11 cellular contexts compared by ENCODE assay signal in the genomic region with DNA sequence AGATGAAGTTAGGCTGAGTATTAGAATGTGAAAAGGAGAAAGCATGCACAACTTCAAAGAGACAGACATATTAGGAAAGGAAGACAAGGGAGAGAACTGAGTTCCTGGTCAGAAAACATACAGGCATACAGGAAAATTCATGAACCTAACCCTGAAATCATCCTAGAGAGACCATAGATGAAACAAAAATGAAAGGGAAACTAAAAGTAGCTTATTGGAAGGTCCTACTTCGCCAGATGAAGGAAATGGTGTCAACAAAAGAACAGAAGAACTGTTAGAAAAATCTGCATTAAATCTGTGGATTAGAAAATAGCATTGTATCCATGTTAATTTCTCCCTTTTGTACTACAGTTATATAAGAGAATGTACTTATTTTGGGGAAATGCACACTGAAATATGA.
DNase-seq lines count a peak whose midpoint lies in the region; ATAC-seq lines count a peak whose summit lies in the region.
"Had no signal": no experiment of that assay in that cellular context is flagged by ENCODE, and none has a peak within 500 bp of the region (broad histone marks: within the 10 kb centered on the region; RNA-seq: fewer than 3 reads in every experiment).

No MANE protein-coding gene starts in this region.

- H3K9ac ChIP-seq in duodenal mucosa (ENCODE audit: low read depth in 1 of 2, low read length in 2 of 2) = no peak overlapping the region

- H3K27ac Mint-ChIP-seq in CD8-positive, alpha-beta memory T cell = peak overlapping the region in 5 of 8 donors; percentile 3 to 72 (median 7)

- H3K4me3 ChIP-seq in CD8-positive, alpha-beta memory T cell (ENCODE audit: low read length) = peak overlapping the region; percentile 40
- peak overlapping the region; percentile 8 to 29 for H3K4me3 ChIP-seq in duodenal mucosa (ENCODE audit: low read depth in 1 of 2, low read length in 2 of 2)
- H3K4me3 ChIP-seq: SJCRH30, tibial nerve had no signal

- DNase-seq in CD8-positive, alpha-beta memory T cell = no peak
- DNase-seq in medulla oblongata (ENCODE audit: extremely low spot score) = no peak
- no peak for DNase-seq in T1000 (lab: John Stamatoyannopoulos, UW)
- no peak for DNase-seq in activated effector memory CD4-positive, alpha-beta T cell treated with Interleukin-2 at 50 U/mL for 16 hours
- no peak for DNase-seq in SW480 (ENCODE audit: low spot score)
- DNase-seq: hypothalamus, SJCRH30 had no signal

- peaks cover 0 to 3% (median 0%) of the 10 kb centered on the region in 3 donors for H3K36me3 Mint-ChIP-seq in CD8-positive, alpha-beta memory T cell

- no peaks in the 10 kb centered on the region for H3K4me1 ChIP-seq in CD8-positive, alpha-beta memory T cell (ENCODE audit: insufficient read depth, low read length)
- H3K4me1 ChIP-seq in duodenal mucosa (ENCODE audit: control insufficient read depth in 1 of 2, insufficient read depth in 2 of 2, low read length in 2 of 2) = peaks cover 0 to 3% of the 10 kb centered on the region in 2 donors
- H3K4me1 ChIP-seq: SJCRH30, tibial nerve had no signal

- POLR2A ChIA-PET in CD8-positive, alpha-beta memory T cell (lab: Charles Lee) = no interaction called here

- no peaks in the 10 kb centered on the region for H3K36me3 ChIP-seq in CD8-positive, alpha-beta memory T cell (ENCODE audit: insufficient read depth, low read length)
- H3K36me3 ChIP-seq in duodenal mucosa (ENCODE audit: control insufficient read depth in 1 of 2, insufficient read depth in 2 of 2, low read length in 2 of 2) = no peaks in the 10 kb centered on the region
- H3K36me3 ChIP-seq: SJCRH30, tibial nerve had no signal

- CTCF ChIA-PET in CD8-positive, alpha-beta memory T cell (lab: Charles Lee) = no interaction called here

- ATAC-seq in GM19372 (IDR thresholded peaks at IDR 0.05; ENCODE audit: low read depth, unreplicated experiment) (peak; percentile 81), HG03378 (IDR thresholded peaks at IDR 0.05; ENCODE audit: unreplicated experiment) (peak; percentile 70)

- H3K27me3 Mint-ChIP-seq in CD8-positive, alpha-beta memory T cell = no peaks in the 10 kb centered on the region

- no peaks in the 10 kb centered on the region for H3K27me3 ChIP-seq in CD8-positive, alpha-beta memory T cell (ENCODE audit: insufficient read depth, low read length, poor library complexity, severe bottlenecking)
- no peaks in the 10 kb centered on the region for H3K27me3 ChIP-seq in duodenal mucosa (ENCODE audit: control insufficient read depth in 1 of 2, insufficient read depth in 2 of 2, low read length in 2 of 2)
- H3K27me3 ChIP-seq: SJCRH30, tibial nerve had no signal

- no peak overlapping the region for H3K27ac ChIP-seq in CD8-positive, alpha-beta memory T cell (ENCODE audit: low read depth, low read length)
- no peak overlapping the region for H3K27ac ChIP-seq in duodenal mucosa (ENCODE audit: low read depth, low read length)
- H3K27ac ChIP-seq: SJCRH30, tibial nerve had no signal

- H3K9me3 ChIP-seq in CD8-positive, alpha-beta memory T cell (ENCODE audit: low read length) = no peaks in the 10 kb centered on the region
- H3K9me3 ChIP-seq in duodenal mucosa (ENCODE audit: control insufficient read depth in 1 of 2, low read length in 2 of 2) = no peaks in the 10 kb centered on the region
- H3K9me3 ChIP-seq: SJCRH30, tibial nerve had no signal

- peak overlapping the region; percentile 44 to 80 (median 69) for H3K4me3 Mint-ChIP-seq in CD8-positive, alpha-beta memory T cell

- H3K4me1 Mint-ChIP-seq in CD8-positive, alpha-beta memory T cell = peaks cover 9 to 29% (median 16%) of the 10 kb centered on the region in 3 donors

- H3K9me3 Mint-ChIP-seq in CD8-positive, alpha-beta memory T cell = peaks cover 0 to 3% (median 0%) of the 10 kb centered on the region in 5 donors
